Comparison of ENCODE assay signal across 22 cellular contexts in the genomic region with DNA sequence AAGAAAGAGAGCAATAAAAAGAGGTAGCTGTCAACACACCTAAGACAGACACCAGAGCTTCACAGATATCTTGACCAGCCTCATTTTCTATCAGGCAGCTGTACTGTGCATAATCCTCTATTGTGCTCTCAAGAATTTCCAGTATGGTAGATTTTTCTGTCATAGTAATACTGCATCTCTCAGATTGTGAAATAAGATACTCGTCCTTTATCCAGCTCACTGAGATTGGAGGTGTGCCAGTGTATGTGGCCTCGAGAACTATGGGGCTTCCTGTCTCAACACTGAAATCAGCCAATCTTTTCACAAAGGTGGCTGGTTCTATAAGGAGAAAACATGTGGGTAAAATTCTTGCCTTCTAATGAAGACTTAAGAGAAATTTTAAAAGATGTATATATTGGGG.
A peak's percentile ranks its signal among the peaks of the same experiment; 100 is the strongest.
DNase-seq lines count a peak whose midpoint lies in the region; ATAC-seq and TF ChIP-seq lines count a peak whose summit lies in the region.
"Had no signal": no experiment of that assay in that cellular context is flagged by ENCODE, and none has a peak within 500 bp of the region (broad histone marks: within the 10 kb centered on the region; RNA-seq: fewer than 3 reads in every experiment).

No MANE protein-coding gene starts in this region.

- no peaks in the 10 kb centered on the region for H3K27me3 ChIP-seq in left ventricle myocardium inferior (ENCODE audit: low read depth)
- H3K27me3 ChIP-seq in right atrium auricular region, result no peaks in the 10 kb centered on the region
- H3K27me3 ChIP-seq: SJSA1 had no signal

- no peak for ATAC-seq in HG02981 (IDR thresholded peaks at IDR 0.05; ENCODE audit: unreplicated experiment)
- ATAC-seq in GM19467 (IDR thresholded peaks at IDR 0.05; ENCODE audit: unreplicated experiment), result no peak
- ATAC-seq: CD8-positive, alpha-beta T cell; GM23338; HepG2; PC-3 had no signal

- intact Hi-C loops in left ventricle myocardium inferior (cut with micrococcal nuclease), result no loop called here

- H3K4me1 ChIP-seq in left ventricle myocardium inferior (peaks cover 41% of the 10 kb centered on the region), right atrium auricular region (peaks cover 0 to 8% of the 10 kb centered on the region in 2 donors)
- H3K4me1 ChIP-seq: BE2C, SJSA1 had no signal

- TF ChIP-seq CTCF in left ventricle myocardium inferior (IDR thresholded peaks at IDR 0.05; ENCODE audit: borderline replicate concordance) (no peak), right atrium auricular region (IDR thresholded peaks at IDR 0.05) (no peak)

- H3K4me3 ChIP-seq in left ventricle myocardium inferior (no peak overlapping the region), right atrium auricular region (no peak overlapping the region), skeletal muscle cell (ENCODE audit: low read depth, low read length) (no peak overlapping the region)
- H3K4me3 ChIP-seq: GM23338, SJSA1 had no signal

- H3K36me3 ChIP-seq in left ventricle myocardium inferior (peaks cover 80% of the 10 kb centered on the region), right atrium auricular region (peaks cover 99% of the 10 kb centered on the region)
- H3K36me3 ChIP-seq: BE2C, SJSA1 had no signal

- no peaks in the 10 kb centered on the region for H3K9me3 ChIP-seq in left ventricle myocardium inferior (replicated peaks)
- no peaks in the 10 kb centered on the region for H3K9me3 ChIP-seq in right atrium auricular region
- H3K9me3 ChIP-seq: BE2C, SJSA1 had no signal

- DNase-seq in NCI-H1092 treated with DMSO at 0.1 percent for 48 hours (lab: John Stamatoyannopoulos, UW) (peak; percentile 25), NCI-H1092 (lab: John Stamatoyannopoulos, UW) (no peak), left ventricle myocardium inferior (no peak), right atrium auricular region (ENCODE audit: low spot score) (no peak), astrocyte of the hippocampus (ENCODE audit: low read depth, low spot score) (peak; percentile 4), skeletal muscle cell (ENCODE audit: low read depth) (peak; percentile 10)
- DNase-seq: BE2C; CD8-positive, alpha-beta T cell; DND-41; GDM1; NCI-H1417 treated with DMSO at 0.1 percent for 48 hours; NCI-H1930; NCI-H345; NCI-H526; PC-3 had no signal

- peak overlapping the region; percentile 65 for H3K27ac ChIP-seq in left ventricle myocardium inferior (replicated peaks)
- H3K27ac ChIP-seq in right atrium auricular region, result no peak overlapping the region
- H3K27ac ChIP-seq: 22Rv1, RWPE1, SJSA1 had no signal

Comparison
In these comparisons a context has a peak if more than half of its experiments do, and no peak if none do; other contexts are left out.
1. DNase-seq: peak in NCI-H1092 treated with DMSO at 0.1 percent for 48 hours (single experiment), astrocyte of the hippocampus (single experiment) and skeletal muscle cell (single experiment); none in NCI-H1092 (single experiment), left ventricle myocardium inferior (single experiment) and right atrium auricular region (single experiment).